In genomic region chr6:158061361-158061708, GRCh38 we compare ENCODE assay signal across 13 cellular contexts.
A peak's percentile ranks its signal among the peaks of the same experiment; 100 is the strongest.
DNase-seq lines count a peak whose midpoint lies in the region; ATAC-seq and TF ChIP-seq lines count a peak whose summit lies in the region.
"Had no signal": no experiment of that assay in that cellular context is flagged by ENCODE, and none has a peak within 500 bp of the region (broad histone marks: within the 10 kb centered on the region; RNA-seq: fewer than 3 reads in every experiment).

No MANE protein-coding gene starts in this region.

- peaks cover 14 to 36% of the 10 kb centered on the region in 2 experiments; a peak in 3 of 4 replicates for H3K4me1 ChIP-seq in SK-N-SH (ENCODE audit: control insufficient read depth in 1 of 2, insufficient read depth in 2 of 2, low read depth in 1 of 2, low read length in 1 of 2)
- peaks cover 33% of the 10 kb centered on the region for H3K4me1 ChIP-seq in RWPE2 (ENCODE audit: insufficient read depth, poor library complexity, severe bottlenecking)
- peaks cover 20 to 28% of the 10 kb centered on the region in 2 donors for H3K4me1 ChIP-seq in thyroid gland

- H3K27me3 Mint-ChIP-seq in activated CD8-positive, alpha-beta T cell treated with anti-CD3 and anti-CD28 coated beads for 36 hours: no peaks in the 10 kb centered on the region
- H3K27me3 Mint-ChIP-seq: activated B cell treated with CpG ODN at 0.5 μM for 24 hours; activated naive CD8-positive, alpha-beta T cell treated with anti-CD3 and anti-CD28 coated beads, Interleukin-2, amount 10 ng/mL, durations not matched to agents 7 days and 5 days had no signal

- peaks cover 14% of the 10 kb centered on the region for H3K36me3 Mint-ChIP-seq in activated CD8-positive, alpha-beta T cell treated with anti-CD3 and anti-CD28 coated beads for 36 hours (ENCODE audit: low read depth)

- CTCF ChIA-PET in SK-N-SH (lab: Yijun Ruan, JAX): interaction anchor here (0.9 to 4.3 kb wide), 4 partner anchors 10 to 305 kb away, joined by 4 to 35 read pairs (median 10); no protein-coding TSS in a partner anchor
- CTCF ChIA-PET in activated CD8-positive, alpha-beta T cell treated with anti-CD3 and anti-CD28 coated beads for 36 hours (lab: Charles Lee): interaction anchor here (1.0 to 4.9 kb wide), 2 partner anchors 11 to 35 kb away, joined by 4 to 30 read pairs; no protein-coding TSS in a partner anchor

- H3K4me3 ChIP-seq in SK-N-SH (ENCODE audit: low read depth in 2 of 2, low read length in 1 of 2) (no peak overlapping the region), RWPE2 (ENCODE audit: severe bottlenecking) (no peak overlapping the region), thyroid gland (replicated peaks in 1 of 3) (no peak overlapping the region)
- H3K4me3 ChIP-seq: SK-N-MC had no signal

- H3K4me1 Mint-ChIP-seq in activated CD8-positive, alpha-beta T cell treated with anti-CD3 and anti-CD28 coated beads for 36 hours (ENCODE audit: low read depth): peaks cover 25% of the 10 kb centered on the region

- H3K27ac ChIP-seq in SK-N-SH (ENCODE audit: low read depth in 2 of 2, low read length in 1 of 2) (peak overlapping the region in 1 of 2 experiments; percentile 99; a peak in 3 of 4 replicates), RWPE2 (ENCODE audit: poor library complexity, severe bottlenecking) (peak overlapping the region; percentile 88), thyroid gland (peak overlapping the region; percentile 95 to 99 (median 97))
- H3K27ac ChIP-seq: SK-N-MC had no signal

- peaks cover 33 to 62% of the 10 kb centered on the region in 2 experiments for H3K36me3 ChIP-seq in SK-N-SH (replicated peaks in 1 of 2; ENCODE audit: control insufficient read depth in 1 of 2, insufficient read depth in 2 of 2, low read length in 1 of 2)
- H3K36me3 ChIP-seq in RWPE2 (ENCODE audit: low read depth): no peaks in the 10 kb centered on the region; the same call in none of the 2 replicates
- peaks cover 0 to 12% of the 10 kb centered on the region in 2 donors for H3K36me3 ChIP-seq in thyroid gland

- TF ChIP-seq POLR2A in thyroid gland (IDR thresholded peaks at IDR 0.05): no peak

- no peak overlapping the region for H3K4me3 Mint-ChIP-seq in activated CD8-positive, alpha-beta T cell treated with anti-CD3 and anti-CD28 coated beads for 36 hours
- H3K4me3 Mint-ChIP-seq: activated B cell treated with CpG ODN at 0.5 μM for 24 hours; activated naive CD8-positive, alpha-beta T cell treated with anti-CD3 and anti-CD28 coated beads, Interleukin-2, amount 10 ng/mL, durations not matched to agents 7 days and 5 days had no signal

- no peaks in the 10 kb centered on the region for H3K9me2 ChIP-seq in SK-N-SH

- H4K20me1 ChIP-seq in SK-N-SH (ENCODE audit: insufficient read depth): no peaks in the 10 kb centered on the region

- no peak for TF ChIP-seq EP300 in SK-N-SH (IDR thresholded peaks at IDR 0.05; ENCODE audit: borderline replicate concordance in 1 of 2, low read depth in 1 of 2, low read length in 1 of 2)

- H3K79me2 ChIP-seq in SK-N-SH (ENCODE audit: insufficient read depth): peaks cover 33% of the 10 kb centered on the region

- peak overlapping the region; percentile 17; the same call in 1 of the 2 replicates for H3K4me2 ChIP-seq in SK-N-SH

- no peak overlapping the region for H2AFZ ChIP-seq in SK-N-SH (ENCODE audit: low read depth)

- POLR2A ChIA-PET in SK-N-SH (lab: Yijun Ruan, JAX): no interaction called here
- POLR2A ChIA-PET in activated CD8-positive, alpha-beta T cell treated with anti-CD3 and anti-CD28 coated beads for 36 hours (lab: Charles Lee): interaction anchor here (1.1 kb wide), 2 partner anchors 9 to 10 kb away, joined by 3 read pairs; no protein-coding TSS in a partner anchor

- ATAC-seq in SK-N-SH treated with all-trans-retinoic acid at 6 μM for 48 hours (no peak), RWPE2 (ENCODE audit: low read depth) (no peak), left lobe of liver (no peak)
- ATAC-seq in activated CD8-positive, alpha-beta T cell treated with anti-CD3 and anti-CD28 coated beads for 36 hours: no peak

- H3K27ac Mint-ChIP-seq in activated CD8-positive, alpha-beta T cell treated with anti-CD3 and anti-CD28 coated beads for 36 hours: no peak overlapping the region
- H3K27ac Mint-ChIP-seq: activated B cell treated with CpG ODN at 0.5 μM for 24 hours; activated naive CD8-positive, alpha-beta T cell treated with anti-CD3 and anti-CD28 coated beads, Interleukin-2, amount 10 ng/mL, durations not matched to agents 7 days and 5 days had no signal

- H3K9me3 Mint-ChIP-seq in activated CD8-positive, alpha-beta T cell treated with anti-CD3 and anti-CD28 coated beads for 36 hours: no peaks in the 10 kb centered on the region
- H3K9me3 Mint-ChIP-seq: activated B cell treated with CpG ODN at 0.5 μM for 24 hours; activated naive CD8-positive, alpha-beta T cell treated with anti-CD3 and anti-CD28 coated beads, Interleukin-2, amount 10 ng/mL, durations not matched to agents 7 days and 5 days had no signal

- H3K9me3 ChIP-seq in SK-N-SH (no peaks in the 10 kb centered on the region), RWPE2 (ENCODE audit: severe bottlenecking) (peaks cover 2% of the 10 kb centered on the region), thyroid gland (no peaks in the 10 kb centered on the region)

- H3K27me3 ChIP-seq in SK-N-SH (ENCODE audit: insufficient read depth) (no peaks in the 10 kb centered on the region), RWPE2 (ENCODE audit: insufficient read depth, poor library complexity, severe bottlenecking) (no peaks in the 10 kb centered on the region), thyroid gland (no peaks in the 10 kb centered on the region)

- intact Hi-C loops in thyroid gland (cut with DNase I): no loop called here
- intact Hi-C loops in activated CD8-positive, alpha-beta T cell treated with anti-CD3 and anti-CD28 coated beads for 36 hours (cut with micrococcal nuclease): loop anchor here (10.0 kb wide), 1 partner anchor 147 kb away; no protein-coding TSS in a partner anchor

- peak overlapping the region; percentile 77 for H3K9ac ChIP-seq in SK-N-SH

- WGBS in SK-N-SH (ENCODE audit: low lambda C conversion rate): 100% methylated on average over 1 of the region's 5 CpGs
- WGBS in thyroid gland, 2 donors: 58 to 80% methylated on average over 1 to 3 of the region's 5 CpGs

- no peak for TF ChIP-seq CTCF in SK-N-SH (IDR thresholded peaks at IDR 0.05)
- no peak for TF ChIP-seq CTCF in RWPE2 (IDR thresholded peaks at IDR 0.05; ENCODE audit: poor library complexity, severe bottlenecking)
- no peak for TF ChIP-seq CTCF in thyroid gland (IDR thresholded peaks at IDR 0.05)
- no peak for TF ChIP-seq CTCF in activated CD8-positive, alpha-beta T cell treated with anti-CD3 and anti-CD28 coated beads for 36 hours (IDR thresholded peaks at IDR 0.05)

- H3F3A ChIP-seq in SK-N-SH (replicated peaks; ENCODE audit: insufficient read depth): peaks cover 48% of the 10 kb centered on the region

- DNase-seq in SK-N-SH (no peak), RWPE2 (ENCODE audit: low spot score) (no peak), left lobe of liver (ENCODE audit: low spot score) (peak; percentile 37), thyroid gland (peak in 1 of 2 donors; percentile 15), MV-4-11 (lab: John Stamatoyannopoulos, UW) (no peak), AG08395 (ENCODE audit: low spot score) (no peak)
- DNase-seq in activated CD8-positive, alpha-beta T cell treated with anti-CD3 and anti-CD28 coated beads for 36 hours: no peak
- DNase-seq: activated B cell treated with CpG ODN at 0.5 μM for 24 hours; activated naive CD8-positive, alpha-beta T cell treated with anti-CD3 and anti-CD28 coated beads, Interleukin-2, amount 10 ng/mL, durations not matched to agents 7 days and 5 days; AML-193; NCI-H774 had no signal

- TF ChIP-seq RAD21 in SK-N-SH (IDR thresholded peaks at IDR 0.05; ENCODE audit: low read length): no peak

TF ChIP-seq in SK-N-SH, 30 proteins besides CTCF, POLR2A, EP300 and RAD21 (continues in another document):
- no peak for TF ChIP-seq POLR2AphosphoS5 (IDR thresholded peaks at IDR 0.05; ENCODE audit: low read depth, low read length)
- TF ChIP-seq RCOR1 (IDR thresholded peaks at IDR 0.05; ENCODE audit: low read length): no peak
- no peak for TF ChIP-seq ELF1 (IDR thresholded peaks at IDR 0.05)
- no peak for TF ChIP-seq PBX3 (IDR thresholded peaks at IDR 0.05)
- no peak for TF ChIP-seq TEAD4 (IDR thresholded peaks at IDR 0.05; ENCODE audit: borderline replicate concordance, insufficient read depth)
- no peak for TF ChIP-seq NRF1 (IDR thresholded peaks at IDR 0.05; ENCODE audit: low read depth, low read length)
- TF ChIP-seq FOSL2 (IDR thresholded peaks at IDR 0.05; ENCODE audit: borderline replicate concordance, low read depth): no peak
- TF ChIP-seq NFIC (IDR thresholded peaks at IDR 0.05; ENCODE audit: borderline replicate concordance): no peak

TF ChIP-seq in SK-N-SH treated with all-trans-retinoic acid at 6 μM for 48 hours, 23 proteins besides CTCF, POLR2A, EP300 and RAD21 (continues in another document):
- TF ChIP-seq ZFP3 (CRISPR knock-in tag; IDR thresholded peaks at IDR 0.05) (no peak), BACH2 (CRISPR knock-in tag; IDR thresholded peaks at IDR 0.05; ENCODE audit: borderline replicate concordance) (no peak), RARB (CRISPR knock-in tag; IDR thresholded peaks at IDR 0.05) (no peak), ZNF70 (CRISPR knock-in tag; IDR thresholded peaks at IDR 0.05) (no peak), SNAI2 (CRISPR knock-in tag; IDR thresholded peaks at IDR 0.05) (no peak), CSDC2 (CRISPR knock-in tag; IDR thresholded peaks at IDR 0.05) (no peak), POU6F1 (CRISPR knock-in tag; IDR thresholded peaks at IDR 0.05; ENCODE audit: borderline replicate concordance, low read depth) (no peak), TCF4 (CRISPR knock-in tag; IDR thresholded peaks at IDR 0.05; ENCODE audit: borderline replicate concordance) (no peak), ZFP30 (CRISPR knock-in tag; IDR thresholded peaks at IDR 0.05) (no peak)
